In genomic region chr5:169801324-169801777, GRCh38 we compare ENCODE assay signal across 12 cellular contexts.
DNase-seq lines count a peak whose midpoint lies in the region; ATAC-seq, FAIRE-seq and TF ChIP-seq lines count a peak whose summit lies in the region.
"Had no signal": no experiment of that assay in that cellular context is flagged by ENCODE, and none has a peak within 500 bp of the region (broad histone marks: within the 10 kb centered on the region; RNA-seq: fewer than 3 reads in every experiment).

No MANE protein-coding gene starts in this region.

- no peak for TF ChIP-seq CTCF in CD4-positive, alpha-beta T cell (IDR thresholded peaks at IDR 0.05)
- no peak for TF ChIP-seq CTCF in foreskin keratinocyte (conservative IDR thresholded peaks at IDR 0.05)

- no peak for ATAC-seq in CD4-positive, alpha-beta T cell (ENCODE audit: poor library complexity)
- ATAC-seq in foreskin keratinocyte (peak; percentile 79), HG03460 (IDR thresholded peaks at IDR 0.05; ENCODE audit: unreplicated experiment) (no peak)
- ATAC-seq: naive thymus-derived CD8-positive, alpha-beta T cell had no signal

- FAIRE-seq in H54 (lab: Jason Lieb, UNC): peak; percentile 38
- FAIRE-seq: colon, G401.6 had no signal

- no peaks in the 10 kb centered on the region for H3K9me3 Mint-ChIP-seq in CD4-positive, alpha-beta T cell
- H3K9me3 Mint-ChIP-seq: naive thymus-derived CD8-positive, alpha-beta T cell had no signal

- H3K27me3 Mint-ChIP-seq in CD4-positive, alpha-beta T cell: no peaks in the 10 kb centered on the region
- H3K27me3 Mint-ChIP-seq: naive thymus-derived CD8-positive, alpha-beta T cell had no signal

- H3K4me1 Mint-ChIP-seq in CD4-positive, alpha-beta T cell (ENCODE audit: low read depth): peaks cover 37% of the 10 kb centered on the region

- peak overlapping the region; percentile 33 for H3K27ac Mint-ChIP-seq in CD4-positive, alpha-beta T cell

- no peaks in the 10 kb centered on the region for H3K4me1 ChIP-seq in foreskin keratinocyte

- CTCF ChIA-PET in CD4-positive, alpha-beta T cell (lab: Charles Lee): interaction anchor here (0.7 kb wide), 1 partner anchor 49 kb away, joined by 4 read pairs; no protein-coding TSS in a partner anchor

- DNase-seq in CD4-positive, alpha-beta T cell: no peak
- DNase-seq in H54 (ENCODE audit: insufficient read length, low spot score): peak; percentile 31
- DNase-seq in SKM-1 (lab: John Stamatoyannopoulos, UW; ENCODE audit: unreplicated experiment): peak; percentile 22
- peak in 1 of 2 donors; percentile 61 for DNase-seq in foreskin keratinocyte
- no peak for DNase-seq in NCI-H82 (lab: John Stamatoyannopoulos, UW)
- no peak for DNase-seq in NCI-H1436 (lab: John Stamatoyannopoulos, UW)
- DNase-seq: activated CD8-positive, alpha-beta memory T cell treated with anti-CD3 and anti-CD28 coated beads for 24 hours; naive thymus-derived CD8-positive, alpha-beta T cell; stimulated activated CD4-positive, alpha-beta T cell treated with anti-CD3 and anti-CD28 coated beads, Interleukin-2, amount 100 ng/mL, for 24 hours had no signal

- H3K36me3 Mint-ChIP-seq in CD4-positive, alpha-beta T cell (ENCODE audit: low read depth): peaks cover 98% of the 10 kb centered on the region

- intact Hi-C loops in CD4-positive, alpha-beta T cell (cut with DNase I, micrococcal nuclease): no loop called here

- no peak overlapping the region for H3K27ac ChIP-seq in CD4-positive, alpha-beta T cell (ENCODE audit: low read depth, low read length)
- no peak overlapping the region for H3K27ac ChIP-seq in foreskin keratinocyte

- no peak for TF ChIP-seq POLR2A in H54 (IDR thresholded peaks at IDR 0.05; ENCODE audit: low read depth, low read length)

- no peaks in the 10 kb centered on the region for H3K27me3 ChIP-seq in CD4-positive, alpha-beta T cell (ENCODE audit: control insufficient read depth, insufficient read depth, low read length)
- H3K27me3 ChIP-seq in foreskin keratinocyte: peaks cover 12% of the 10 kb centered on the region

- no peaks in the 10 kb centered on the region for H3K9me3 ChIP-seq in CD4-positive, alpha-beta T cell (ENCODE audit: control insufficient read depth, low read length)

- POLR2A ChIA-PET in CD4-positive, alpha-beta T cell (lab: Charles Lee): no interaction called here

- H3K4me3 Mint-ChIP-seq in CD4-positive, alpha-beta T cell: no peak overlapping the region
- H3K4me3 Mint-ChIP-seq: naive thymus-derived CD8-positive, alpha-beta T cell had no signal

Comparison
In these comparisons a context has a peak if more than half of its experiments do, and no peak if none do; other contexts are left out.
1. DNase-seq: peak in H54 (single experiment) and SKM-1 (single experiment); none in CD4-positive, alpha-beta T cell (0 of 10), NCI-H82 (single experiment) and NCI-H1436 (single experiment).